ENCODE assay signal across 1 cellular context in genomic region chr10:47380341-47381215, GRCh38.
TF ChIP-seq lines count a peak whose summit lies in the region.

No MANE protein-coding gene starts in this region.

TF ChIP-seq in SK-N-SH treated with all-trans-retinoic acid at 6 μM for 48 hours, 23 proteins besides CTCF, POLR2A, EP300 and RAD21 (continued from another document):
- no peak for TF ChIP-seq POU6F1 (CRISPR knock-in tag; IDR thresholded peaks at IDR 0.05; ENCODE audit: borderline replicate concordance, low read depth)
- TF ChIP-seq OSR1 (CRISPR knock-in tag; IDR thresholded peaks at IDR 0.05): no peak
